In the genomic region with DNA sequence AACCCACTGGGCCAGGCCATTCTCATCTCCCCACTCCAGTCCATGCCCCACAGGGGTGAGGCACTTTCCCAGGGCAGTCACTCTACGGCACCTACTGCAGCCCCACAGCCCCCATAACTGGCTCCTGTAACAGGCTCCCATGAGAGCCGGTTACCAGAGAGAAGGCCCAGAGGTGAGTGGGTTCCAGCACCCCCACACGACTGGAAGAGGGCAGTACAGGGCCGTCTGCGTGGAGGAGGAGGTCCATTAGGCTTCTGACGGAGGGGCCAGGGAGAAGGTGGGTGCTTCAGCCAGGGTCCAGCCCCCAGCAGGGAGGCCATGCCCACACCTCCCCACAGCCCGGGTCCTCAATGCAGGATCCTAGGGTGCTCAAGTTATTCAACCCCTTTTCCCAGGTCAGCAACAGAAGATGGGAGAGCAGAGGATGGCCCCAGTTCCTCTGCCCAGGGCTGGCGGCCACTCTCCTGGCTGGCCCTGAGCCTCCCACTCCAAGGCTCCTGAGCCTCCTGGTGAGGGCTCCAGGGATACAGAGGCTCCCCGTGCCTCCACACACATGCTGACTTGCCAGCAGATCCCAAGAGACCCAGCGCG, we compare ENCODE assay signal across 8 cellular contexts.
DNase-seq lines count a peak whose midpoint lies in the region; ATAC-seq and TF ChIP-seq lines count a peak whose summit lies in the region.

No MANE protein-coding gene starts in this region.

- peak; percentile 55 for DNase-seq in EL
- DNase-seq in NB4 (ENCODE audit: low read depth), result peak; percentile 66
- peak in 1 of 61 donors; percentile 25 for DNase-seq in caudate nucleus (lab: John Stamatoyannopoulos, UW)
- DNase-seq in putamen (ENCODE audit: low spot score), result no peak

- H3K4me3 Mint-ChIP-seq in nephron, result peak overlapping the region; percentile 89 to 92 (median 90)

- peak overlapping the region; percentile 51 to 81 (median 72) for H3K27ac Mint-ChIP-seq in nephron

- no peaks in the 10 kb centered on the region for H3K36me3 Mint-ChIP-seq in nephron (ENCODE audit: low read depth)

- H3K9me3 Mint-ChIP-seq in nephron, result no peaks in the 10 kb centered on the region

- peak; percentile 10 for TF ChIP-seq CTCF in NB4 (IDR thresholded peaks at IDR 0.05; ENCODE audit: low read depth, low read length)
- TF ChIP-seq CTCF in nephron (IDR thresholded peaks at IDR 0.05; ENCODE audit: unreplicated experiment in 3 of 3), result no peak

- ATAC-seq in GM18502 (IDR thresholded peaks at IDR 0.05; ENCODE audit: poor library complexity, unreplicated experiment), result no peak
- no peak for ATAC-seq in HG03442 (IDR thresholded peaks at IDR 0.05; ENCODE audit: unreplicated experiment)
- ATAC-seq in GM19328 (IDR thresholded peaks at IDR 0.05; ENCODE audit: unreplicated experiment), result no peak

- TF ChIP-seq POLR2A in NB4 (IDR thresholded peaks at IDR 0.05; ENCODE audit: extremely low read depth, insufficient read length), result no peak

- H3K27me3 Mint-ChIP-seq in nephron (ENCODE audit: low read depth), result no peaks in the 10 kb centered on the region

- H3K4me1 Mint-ChIP-seq in nephron, result peaks cover 22% of the 10 kb centered on the region

- peak overlapping the region; percentile 95 for H3K27ac ChIP-seq in caudate nucleus (ENCODE audit: low read depth, low read length)

- peak overlapping the region; percentile 58 for H3K4me3 ChIP-seq in NB4 (ENCODE audit: low read depth, low read length)
